ENCODE assay signal across 4 cellular contexts in genomic region chr2:130571929-130572328, GRCh38. TPM values are rescaled to one million over a fixed set of nuclear protein-coding genes. Genes with fewer than 3 reads are reported as not detected.
"Had no signal": no experiment of that assay in that cellular context is flagged by ENCODE, and none has a peak within 500 bp of the region (broad histone marks: within the 10 kb centered on the region; RNA-seq: fewer than 3 reads in every experiment).

No MANE protein-coding gene starts in this region.

RNA-seq across cellular contexts. Expression of gene CFC1, which starts 27.4 kb away (rescaled TPM):
- total RNA-seq: LHCN-M2, M059J, MCF 10A, NCI-H460 had no signal

RNA-seq across cellular contexts. Expression of gene POTEJ, which starts 39.3 kb away (rescaled TPM):
- total RNA-seq: LHCN-M2, M059J, MCF 10A, NCI-H460 had no signal

RNA-seq across cellular contexts. Expression of gene CFC1B, which starts 50.9 kb away (rescaled TPM):
- total RNA-seq: LHCN-M2, M059J, MCF 10A, NCI-H460 had no signal
